ENCODE assay signal across 8 cellular contexts in genomic region chr6:42452171-42453026, GRCh38. TPM values are rescaled to one million over a fixed set of nuclear protein-coding genes. Genes with fewer than 3 reads are reported as not detected.
DNase-seq lines count a peak whose midpoint lies in the region; TF ChIP-seq lines count a peak whose summit lies in the region.

No MANE protein-coding gene starts in this region.

- DNase-seq in ELR (ENCODE audit: low read depth) (peak; percentile 88), HAP-1 (ENCODE audit: low spot score in 2 of 2) (peak; percentile 79 to 92), NCI-H1105 (lab: John Stamatoyannopoulos, UW) (peak; percentile 53), T-helper 22 cell (ENCODE audit: low read depth) (peak; percentile 26), skeletal muscle cell (ENCODE audit: low read depth) (peak; percentile 53), inferior parietal cortex (ENCODE audit: extremely low spot score) (no peak)

- H3K4me1 Mint-ChIP-seq in brain, result peaks cover 55% of the 10 kb centered on the region

- H3K9me3 Mint-ChIP-seq in brain, result peaks cover 0 to 2% (median 0%) of the 10 kb centered on the region in 5 experiments

- peaks cover 6% of the 10 kb centered on the region for H3K36me3 Mint-ChIP-seq in brain

- no peaks in the 10 kb centered on the region for H3K9me3 ChIP-seq in HAP-1

- peaks cover 5% of the 10 kb centered on the region for H3K36me3 ChIP-seq in HAP-1 (replicated peaks)

- no peaks in the 10 kb centered on the region for H3K27me3 ChIP-seq in HAP-1 (ENCODE audit: low read depth)

- H3K4me3 ChIP-seq in HAP-1 (peak overlapping the region; percentile 70), iPS-11a (ENCODE audit: low read depth, low read length) (peak overlapping the region; percentile 85), skeletal muscle cell (ENCODE audit: low read depth, low read length) (peak overlapping the region; percentile 85)

- H3K27ac Mint-ChIP-seq in brain, result peak overlapping the region; percentile 97 to 100 (median 98)

- peak overlapping the region; percentile 99 to 100 (median 100) for H3K4me3 Mint-ChIP-seq in brain

- in situ Hi-C loops in HAP-1 (cut with MboI; ENCODE audit: low sequenced_read_pairs), result no loop called here

- H3K4me1 ChIP-seq in HAP-1, result peaks cover 28% of the 10 kb centered on the region

- TF ChIP-seq CTCF in brain (conservative IDR thresholded peaks at IDR 0.05), result no peak

- peaks cover 21% of the 10 kb centered on the region for H3K27me3 Mint-ChIP-seq in brain

RNA-seq across cellular contexts. Expression of gene TRERF1, which starts 0.7 kb away (rescaled TPM):
- polyA plus RNA-seq in brain (ENCODE audit: insufficient read depth, low read depth, low replicate concordance), result 4.9 TPM
